ENCODE assay signal across 10 cellular contexts in genomic region chr10:32960022-32960421, GRCh38. TPM values are rescaled to one million over a fixed set of nuclear protein-coding genes. Genes with fewer than 3 reads are reported as not detected.
DNase-seq lines count a peak whose midpoint lies in the region; ATAC-seq and TF ChIP-seq lines count a peak whose summit lies in the region.
"Had no signal": no experiment of that assay in that cellular context is flagged by ENCODE, and none has a peak within 500 bp of the region (broad histone marks: within the 10 kb centered on the region; RNA-seq: fewer than 3 reads in every experiment).

No MANE protein-coding gene starts in this region.

- H3K27ac Mint-ChIP-seq in CD8-positive, alpha-beta memory T cell, result peak overlapping the region in 6 of 8 donors; percentile 5 to 61 (median 31)
- H3K27ac Mint-ChIP-seq in natural killer cell treated with Interleukin-12 subunit alpha and Interleukin-12 subunit beta and Interleukin-15 and Interleukin-18, amount 100 ng/mL, for 72 hours, result peak overlapping the region in 1 of 2 donors; percentile 96

- no peaks in the 10 kb centered on the region for H3K36me3 ChIP-seq in CD8-positive, alpha-beta memory T cell (ENCODE audit: insufficient read depth, low read length)

- no peaks in the 10 kb centered on the region for H3K9me3 Mint-ChIP-seq in CD8-positive, alpha-beta memory T cell
- H3K9me3 Mint-ChIP-seq in natural killer cell treated with Interleukin-12 subunit alpha and Interleukin-12 subunit beta and Interleukin-15 and Interleukin-18, amount 100 ng/mL, for 72 hours, result no peaks in the 10 kb centered on the region

- ATAC-seq in natural killer cell treated with Interleukin-12 subunit alpha and Interleukin-12 subunit beta and Interleukin-15 and Interleukin-18, amount 100 ng/mL, for 72 hours, result no peak
- ATAC-seq in left lobe of liver, result no peak
- ATAC-seq: left colon had no signal

- TF ChIP-seq CTCF in coronary artery (IDR thresholded peaks at IDR 0.05), result no peak

- CTCF ChIA-PET in CD8-positive, alpha-beta memory T cell (lab: Charles Lee), result interaction anchor here (1.2 to 1.3 kb wide), 2 partner anchors 11 to 49 kb away, joined by 4 to 5 read pairs; no protein-coding TSS in a partner anchor

- no peaks in the 10 kb centered on the region for H3K9me3 ChIP-seq in CD8-positive, alpha-beta memory T cell (ENCODE audit: low read length)

- H3K4me3 Mint-ChIP-seq in CD8-positive, alpha-beta memory T cell, result peak overlapping the region in 6 of 7 donors; percentile 18 to 88 (median 60)
- peak overlapping the region; percentile 90 for H3K4me3 Mint-ChIP-seq in natural killer cell treated with Interleukin-12 subunit alpha and Interleukin-12 subunit beta and Interleukin-15 and Interleukin-18, amount 100 ng/mL, for 72 hours

- H3K27me3 Mint-ChIP-seq in CD8-positive, alpha-beta memory T cell, result peaks cover 0 to 1% of the 10 kb centered on the region in 2 donors
- no peaks in the 10 kb centered on the region for H3K27me3 Mint-ChIP-seq in natural killer cell treated with Interleukin-12 subunit alpha and Interleukin-12 subunit beta and Interleukin-15 and Interleukin-18, amount 100 ng/mL, for 72 hours

- POLR2A ChIA-PET in CD8-positive, alpha-beta memory T cell (lab: Charles Lee), result interaction anchor here (1.0 to 1.7 kb wide), 2 partner anchors 21 to 514 kb away, joined by 4 to 9 read pairs; partner anchors contain the start of gene CCDC7

- H3K4me3 ChIP-seq in CD8-positive, alpha-beta memory T cell (ENCODE audit: low read length), result no peak overlapping the region
- H3K4me3 ChIP-seq in Jurkat, Clone E6-1 (ENCODE audit: low read length), result no peak overlapping the region
- peak overlapping the region; percentile 97 for H3K4me3 ChIP-seq in coronary artery

- peaks cover 17% of the 10 kb centered on the region for H3K4me1 ChIP-seq in CD8-positive, alpha-beta memory T cell (ENCODE audit: insufficient read depth, low read length)

- H3K4me1 Mint-ChIP-seq in CD8-positive, alpha-beta memory T cell, result peaks cover 31 to 50% (median 33%) of the 10 kb centered on the region in 3 donors
- peaks cover 23 to 34% of the 10 kb centered on the region in 2 donors for H3K4me1 Mint-ChIP-seq in natural killer cell treated with Interleukin-12 subunit alpha and Interleukin-12 subunit beta and Interleukin-15 and Interleukin-18, amount 100 ng/mL, for 72 hours (ENCODE audit: low read depth in 2 of 2)

- DNase-seq in CD8-positive, alpha-beta memory T cell, result no peak
- DNase-seq in Jurkat, Clone E6-1 (ENCODE audit: low read depth, low spot score), result peak; percentile 42
- DNase-seq in coronary artery (ENCODE audit: low spot score) (no peak), left lobe of liver (ENCODE audit: low spot score) (no peak), GM19238 (ENCODE audit: insufficient read length, low spot score) (no peak), NCI-H187 treated with DMSO at 0.1 percent for 48 hours (lab: John Stamatoyannopoulos, UW) (no peak)
- no peak for DNase-seq in natural killer cell treated with Interleukin-12 subunit alpha and Interleukin-12 subunit beta and Interleukin-15 and Interleukin-18, amount 100 ng/mL, for 72 hours (ENCODE audit: low spot score)
- DNase-seq in activated CD8-positive, alpha-beta memory T cell treated with anti-CD3 and anti-CD28 coated beads for 24 hours, result no peak
- DNase-seq: aorta, left colon had no signal

- no peak overlapping the region for H3K27ac ChIP-seq in CD8-positive, alpha-beta memory T cell (ENCODE audit: low read depth, low read length)
- H3K27ac ChIP-seq in coronary artery, result peak overlapping the region; percentile 95 to 99

- no peaks in the 10 kb centered on the region for H3K27me3 ChIP-seq in CD8-positive, alpha-beta memory T cell (ENCODE audit: insufficient read depth, low read length, poor library complexity, severe bottlenecking)

- peaks cover 0 to 11% (median 2%) of the 10 kb centered on the region in 3 donors for H3K36me3 Mint-ChIP-seq in CD8-positive, alpha-beta memory T cell
- no peaks in the 10 kb centered on the region for H3K36me3 Mint-ChIP-seq in natural killer cell treated with Interleukin-12 subunit alpha and Interleukin-12 subunit beta and Interleukin-15 and Interleukin-18, amount 100 ng/mL, for 72 hours

RNA-seq across cellular contexts. Expression of gene ITGB1, which starts 2.0 kb away (rescaled TPM):
- 10 to 100 TPM; 75.5 to 82.1 TPM for total RNA-seq in CD8-positive, alpha-beta memory T cell
- 342 TPM for polyA plus RNA-seq in CD8-positive, alpha-beta memory T cell
- polyA plus RNA-seq in Jurkat, Clone E6-1 (2012; ENCODE audit: insufficient read depth, insufficient read length), result 84.3 TPM
- 100 to 1,000 TPM; 101 to 119 TPM for total RNA-seq in natural killer cell treated with Interleukin-12 subunit alpha and Interleukin-12 subunit beta and Interleukin-15 and Interleukin-18, amount 100 ng/mL, for 72 hours
- total RNA-seq in left lobe of liver, result 142 TPM
